In genomic region chr7:134750083-134751062, GRCh38 we compare ENCODE assay signal across 9 cellular contexts. TPM values are rescaled to one million over a fixed set of nuclear protein-coding genes. Genes with fewer than 3 reads are reported as not detected.
DNase-seq lines count a peak whose midpoint lies in the region; ATAC-seq and TF ChIP-seq lines count a peak whose summit lies in the region.
"Had no signal": no experiment of that assay in that cellular context is flagged by ENCODE, and none has a peak within 500 bp of the region (broad histone marks: within the 10 kb centered on the region; RNA-seq: fewer than 3 reads in every experiment).

No MANE protein-coding gene starts in this region.

- H3K9me3 ChIP-seq in breast epithelium (no peaks in the 10 kb centered on the region), left lung (no peaks in the 10 kb centered on the region)

- H3K36me3 ChIP-seq in breast epithelium, result no peaks in the 10 kb centered on the region
- H3K36me3 ChIP-seq in left lung, result no peaks in the 10 kb centered on the region
- H3K36me3 ChIP-seq: BLaER1 had no signal

- no peaks in the 10 kb centered on the region for H3K4me1 ChIP-seq in breast epithelium
- no peaks in the 10 kb centered on the region for H3K4me1 ChIP-seq in left lung
- H3K4me1 ChIP-seq: BLaER1 had no signal

- peak; percentile 86 for ATAC-seq in HG03354 (IDR thresholded peaks at IDR 0.05; ENCODE audit: poor library complexity, severe bottlenecking, unreplicated experiment)
- peak; percentile 85 for ATAC-seq in left lung
- no peak for ATAC-seq in GM18870 (IDR thresholded peaks at IDR 0.05; ENCODE audit: unreplicated experiment)

- DNase-seq in DMS53 (lab: John Stamatoyannopoulos, UW) (peak; percentile 65), DMS53 treated with DMSO at 0.1 percent for 48 hours (lab: John Stamatoyannopoulos, UW; ENCODE audit: unreplicated experiment) (no peak), breast epithelium (ENCODE audit: low spot score in 2 of 2) (no peak), left lung (peak in 1 of 2 donors; percentile 44)
- DNase-seq in stimulated activated CD8-positive, alpha-beta memory T cell treated with anti-CD3 and anti-CD28 coated beads, Interleukin-15, amount 100 ng/mL, for 1 hour (ENCODE audit: low read depth), result peak; percentile 42

- H3K27me3 ChIP-seq in breast epithelium, result no peaks in the 10 kb centered on the region
- H3K27me3 ChIP-seq in left lung, result no peaks in the 10 kb centered on the region
- H3K27me3 ChIP-seq: BLaER1 had no signal

- H3K27ac ChIP-seq in VCaP (no peak overlapping the region), breast epithelium (no peak overlapping the region), left lung (no peak overlapping the region)
- H3K27ac ChIP-seq: BLaER1 had no signal

- TF ChIP-seq POLR2A in breast epithelium (IDR thresholded peaks at IDR 0.05), result no peak

- H3K4me3 ChIP-seq in breast epithelium, result no peak overlapping the region
- no peak overlapping the region for H3K4me3 ChIP-seq in left lung
- H3K4me3 ChIP-seq: BLaER1 had no signal

- TF ChIP-seq CTCF in VCaP (conservative IDR thresholded peaks at IDR 0.05) (peak; percentile 51; the same call in 1 of the 2 replicates), breast epithelium (IDR thresholded peaks at IDR 0.05) (peak in 2 of 3 donors; percentile 38), left lung (IDR thresholded peaks at IDR 0.05) (peak; percentile 66 to 73)

- intact Hi-C loops in breast epithelium (cut with DNase I; ENCODE audit: low total_unique reads), result loop anchor here (10.0 kb wide), 1 partner anchor 1224 kb away; the partner anchor contains the start of gene MTPN
- intact Hi-C loops in left lung (cut with DNase I), result no loop called here

RNA-seq across cellular contexts. Expression of gene CALD1, which starts 29.1 kb away (rescaled TPM):
- total RNA-seq in breast epithelium (100 to 1,000 TPM; 252 to 335 (median 266) TPM), left lung (100 to 1,000 TPM; 137 to 208 TPM)

Comparison
In these comparisons a context has a peak if more than half of its experiments do, and no peak if none do; other contexts are left out.
1. DNase-seq: peak in DMS53 (single experiment) and stimulated activated CD8-positive, alpha-beta memory T cell treated with anti-CD3 and anti-CD28 coated beads, Interleukin-15, amount 100 ng/mL, for 1 hour (single experiment); none in DMS53 treated with DMSO at 0.1 percent for 48 hours (single experiment) and breast epithelium (0 of 2).
2. Peak in every context shown above with its lines, with median percentiles within 50 percentile points of each other: CTCF ChIP-seq.